In genomic region chr3:160981217-160981938, GRCh38 we compare ENCODE assay signal across 8 cellular contexts.
DNase-seq lines count a peak whose midpoint lies in the region; ATAC-seq, FAIRE-seq and TF ChIP-seq lines count a peak whose summit lies in the region.

No MANE protein-coding gene starts in this region.

- TF ChIP-seq EP300 in HepG2 (IDR thresholded peaks at IDR 0.05; ENCODE audit: low read depth in 2 of 2, low read length in 2 of 2) (no peak), HepG2 (CRISPR knock-in tag; IDR thresholded peaks at IDR 0.05; ENCODE audit: borderline replicate concordance) (no peak)

- intact Hi-C loops in right lobe of liver (cut with DNase I) (no loop called here), HepG2 (cut with micrococcal nuclease; ENCODE audit: unreplicated experiment) (no loop called here), adrenal gland (cut with DNase I) (no loop called here)
- intact Hi-C loops in activated T-helper 2 cell treated with anti-CD3 and anti-CD28 coated beads, Interferon-gamma antibody, Interleukin-2, Interleukin-4, amounts not matched to agents 10 μg/mL and 5 μg/mL and 100 μg/mL, durations not matched to agents 14 hours and 24 hours and 36 hours (cut with micrococcal nuclease) = no loop called here

- H3K9me3 ChIP-seq in right lobe of liver = no peaks in the 10 kb centered on the region
- H3K9me3 ChIP-seq in HepG2 (ENCODE audit: low read length) = peaks cover 17% of the 10 kb centered on the region; the same call in 1 of the 2 replicates
- H3K9me3 ChIP-seq in adrenal gland (replicated peaks in 1 of 3) = no peaks in the 10 kb centered on the region

- no peak overlapping the region for H3K4me3 ChIP-seq in right lobe of liver
- no peak overlapping the region for H3K4me3 ChIP-seq in HepG2 (replicated peaks in 1 of 3; ENCODE audit: insufficient read depth in 1 of 3, low read depth in 2 of 3, low read length in 3 of 3)
- H3K4me3 ChIP-seq in adrenal gland = no peak overlapping the region

- H4K20me1 ChIP-seq in HepG2 (ENCODE audit: insufficient read depth, low read length) = no peaks in the 10 kb centered on the region

- no peak for TF ChIP-seq RAD21 in HepG2 (CRISPR knock-in tag; IDR thresholded peaks at IDR 0.05)

- FAIRE-seq in HepG2 (lab: Jason Lieb, UNC) = no peak

- peak overlapping the region; percentile 6 for H3K4me3 Mint-ChIP-seq in stimulated activated effector memory CD8-positive, alpha-beta T cell treated with anti-CD3 and anti-CD28 coated beads, Interleukin-12 subunit alpha, Interleukin-12 subunit beta, amount 100 ng/mL, for 72 hours
- H3K4me3 Mint-ChIP-seq in activated T-helper 2 cell treated with anti-CD3 and anti-CD28 coated beads, Interferon-gamma antibody, Interleukin-2, Interleukin-4, amounts not matched to agents 10 μg/mL and 5 μg/mL and 100 μg/mL, durations not matched to agents 14 hours and 24 hours and 36 hours (ENCODE audit: low read depth) = no peak overlapping the region

- CTCF ChIA-PET in HepG2 (lab: Yijun Ruan, JAX; ENCODE audit: low intra/inter-chr PET ratio, low total read pairs) = no interaction called here

- H2AFZ ChIP-seq in HepG2 (ENCODE audit: low read length) = no peak overlapping the region

- H3K27me3 Mint-ChIP-seq in activated T-helper 2 cell treated with anti-CD3 and anti-CD28 coated beads, Interferon-gamma antibody, Interleukin-2, Interleukin-4, amounts not matched to agents 10 μg/mL and 5 μg/mL and 100 μg/mL, durations not matched to agents 14 hours and 24 hours and 36 hours (ENCODE audit: low read depth) = no peaks in the 10 kb centered on the region

- H3K36me3 Mint-ChIP-seq in stimulated activated effector memory CD8-positive, alpha-beta T cell treated with anti-CD3 and anti-CD28 coated beads, Interleukin-12 subunit alpha, Interleukin-12 subunit beta, amount 100 ng/mL, for 72 hours = peaks cover 5% of the 10 kb centered on the region
- no peaks in the 10 kb centered on the region for H3K36me3 Mint-ChIP-seq in activated T-helper 2 cell treated with anti-CD3 and anti-CD28 coated beads, Interferon-gamma antibody, Interleukin-2, Interleukin-4, amounts not matched to agents 10 μg/mL and 5 μg/mL and 100 μg/mL, durations not matched to agents 14 hours and 24 hours and 36 hours (ENCODE audit: low read depth)

- H3K4me1 ChIP-seq in right lobe of liver = no peaks in the 10 kb centered on the region
- no peaks in the 10 kb centered on the region for H3K4me1 ChIP-seq in HepG2 (ENCODE audit: insufficient read depth, low read length)
- H3K4me1 ChIP-seq in adrenal gland (replicated peaks in 1 of 2) = peaks cover 0 to 6% of the 10 kb centered on the region in 2 donors

- TF ChIP-seq POLR2A in right lobe of liver (IDR thresholded peaks at IDR 0.05) = no peak
- TF ChIP-seq POLR2A in HepG2 (IDR thresholded peaks at IDR 0.05; ENCODE audit: insufficient read depth in 1 of 2, low read depth in 2 of 2, low read length in 2 of 2) = no peak
- no peak for TF ChIP-seq POLR2A in adrenal gland (IDR thresholded peaks at IDR 0.05)
- TF ChIP-seq POLR2A in erythroblast (IDR thresholded peaks at IDR 0.05; ENCODE audit: low read length) = no peak

- H3K27me3 ChIP-seq in right lobe of liver (no peaks in the 10 kb centered on the region), HepG2 (ENCODE audit: control insufficient read depth in 1 of 2, insufficient read depth in 2 of 2, low read length in 2 of 2) (no peaks in the 10 kb centered on the region), adrenal gland (no peaks in the 10 kb centered on the region)

- no peak for DNase-seq in right lobe of liver
- no peak for DNase-seq in HepG2 (ENCODE audit: low spot score)
- peak; percentile 8 to 57 (median 39) for DNase-seq in adrenal gland
- no peak for DNase-seq in stimulated activated effector memory CD8-positive, alpha-beta T cell treated with anti-CD3 and anti-CD28 coated beads, Interleukin-12 subunit alpha, Interleukin-12 subunit beta, amount 100 ng/mL, for 72 hours (ENCODE audit: low spot score in 2 of 2)
- DNase-seq in NCI-H2227 (lab: John Stamatoyannopoulos, UW; ENCODE audit: unreplicated experiment) = no peak
- DNase-seq in activated T-helper 2 cell treated with anti-CD3 and anti-CD28 coated beads, Interferon-gamma antibody, Interleukin-2, Interleukin-4, amounts not matched to agents 10 μg/mL and 5 μg/mL and 100 μg/mL, durations not matched to agents 14 hours and 24 hours and 36 hours (ENCODE audit: low spot score) = no peak
- DNase-seq in erythroblast (lab: John Stamatoyannopoulos, UW) = no peak

- no peaks in the 10 kb centered on the region for H3K79me2 ChIP-seq in HepG2 (ENCODE audit: insufficient read depth, low read length)

- no peak overlapping the region for H3K27ac Mint-ChIP-seq in stimulated activated effector memory CD8-positive, alpha-beta T cell treated with anti-CD3 and anti-CD28 coated beads, Interleukin-12 subunit alpha, Interleukin-12 subunit beta, amount 100 ng/mL, for 72 hours
- no peak overlapping the region for H3K27ac Mint-ChIP-seq in activated T-helper 2 cell treated with anti-CD3 and anti-CD28 coated beads, Interferon-gamma antibody, Interleukin-2, Interleukin-4, amounts not matched to agents 10 μg/mL and 5 μg/mL and 100 μg/mL, durations not matched to agents 14 hours and 24 hours and 36 hours

- peaks cover 7% of the 10 kb centered on the region for H3K4me1 Mint-ChIP-seq in stimulated activated effector memory CD8-positive, alpha-beta T cell treated with anti-CD3 and anti-CD28 coated beads, Interleukin-12 subunit alpha, Interleukin-12 subunit beta, amount 100 ng/mL, for 72 hours
- peaks cover 3% of the 10 kb centered on the region for H3K4me1 Mint-ChIP-seq in activated T-helper 2 cell treated with anti-CD3 and anti-CD28 coated beads, Interferon-gamma antibody, Interleukin-2, Interleukin-4, amounts not matched to agents 10 μg/mL and 5 μg/mL and 100 μg/mL, durations not matched to agents 14 hours and 24 hours and 36 hours (ENCODE audit: low read depth)

- in situ Hi-C loops in HepG2 (cut with HindIII; ENCODE audit: extremely low pct_ligation_motif_present, low pct_unique_long_range_greater_than_20kb) = no loop called here

- POLR2A ChIA-PET in HepG2 (lab: Yijun Ruan, JAX) = no interaction called here

- H3K36me3 ChIP-seq in right lobe of liver (no peaks in the 10 kb centered on the region), HepG2 (replicated peaks in 1 of 2; ENCODE audit: control insufficient read depth in 1 of 2, insufficient read depth in 2 of 2, low read length in 2 of 2) (no peaks in the 10 kb centered on the region), adrenal gland (replicated peaks in 1 of 2) (no peaks in the 10 kb centered on the region)

- 82% methylated on average over 3 of the region's 3 CpGs for WGBS in right lobe of liver (ENCODE audit: insufficient coverage, low coverage, low lambda C conversion rate, missing lambda C conversion rate)
- WGBS in HepG2 (ENCODE audit: low lambda C conversion rate) = 29% methylated on average over 3 of the region's 3 CpGs
- 90 to 94% (median 92%) methylated on average over 3 of the region's 3 CpGs for WGBS in adrenal gland, 4 donors

- H3K9ac ChIP-seq in HepG2 (ENCODE audit: insufficient read depth, low read depth, low read length) = no peak overlapping the region

- no peak overlapping the region for H3K4me2 ChIP-seq in HepG2 (ENCODE audit: low read depth, low read length)

- no peak overlapping the region for H3K27ac ChIP-seq in right lobe of liver
- H3K27ac ChIP-seq in HepG2 (ENCODE audit: extremely low read length, insufficient read depth, low read length) = no peak overlapping the region
- H3K27ac ChIP-seq in adrenal gland = peak overlapping the region in 2 of 5 donors; percentile 21 to 25

- TF ChIP-seq CTCF in right lobe of liver (IDR thresholded peaks at IDR 0.05) (no peak), HepG2 (CRISPR knock-in tag; IDR thresholded peaks at IDR 0.05) (no peak), adrenal gland (IDR thresholded peaks at IDR 0.05) (no peak)

- ATAC-seq in right lobe of liver (peak; percentile 46 to 73 (median 62)), HepG2 (no peak), HG03139 (IDR thresholded peaks at IDR 0.05; ENCODE audit: unreplicated experiment) (peak; percentile 84)
- ATAC-seq in stimulated activated effector memory CD8-positive, alpha-beta T cell treated with anti-CD3 and anti-CD28 coated beads, Interleukin-12 subunit alpha, Interleukin-12 subunit beta, amount 100 ng/mL, for 72 hours = peak; percentile 96

- BruUV-seq in HepG2 (replicated peaks; lab: Mats Ljungman, UMichigan) = no TSS peak

- H3K9me3 Mint-ChIP-seq in stimulated activated effector memory CD8-positive, alpha-beta T cell treated with anti-CD3 and anti-CD28 coated beads, Interleukin-12 subunit alpha, Interleukin-12 subunit beta, amount 100 ng/mL, for 72 hours = peaks cover 18% of the 10 kb centered on the region
- H3K9me3 Mint-ChIP-seq in activated T-helper 2 cell treated with anti-CD3 and anti-CD28 coated beads, Interferon-gamma antibody, Interleukin-2, Interleukin-4, amounts not matched to agents 10 μg/mL and 5 μg/mL and 100 μg/mL, durations not matched to agents 14 hours and 24 hours and 36 hours = peaks cover 6% of the 10 kb centered on the region

TF ChIP-seq in HepG2, 621 proteins besides CTCF, POLR2A, EP300 and RAD21 (continues in another document):
- no peak for TF ChIP-seq POLR2AphosphoS5 (IDR thresholded peaks at IDR 0.05; ENCODE audit: low read depth, low read length)
- no peak for TF ChIP-seq CREB3 (CRISPR knock-in tag; IDR thresholded peaks at IDR 0.05)
- TF ChIP-seq KMT2B (CRISPR knock-in tag; IDR thresholded peaks at IDR 0.05) = no peak
- TF ChIP-seq JDP2 (CRISPR knock-in tag; IDR thresholded peaks at IDR 0.05; ENCODE audit: borderline replicate concordance) = no peak
- no peak for TF ChIP-seq ZNF674 (CRISPR knock-in tag; IDR thresholded peaks at IDR 0.05; ENCODE audit: low read depth)
- no peak for TF ChIP-seq ZNF749 (CRISPR knock-in tag; IDR thresholded peaks at IDR 0.05; ENCODE audit: borderline replicate concordance)
- TF ChIP-seq GABPA (IDR thresholded peaks at IDR 0.05; ENCODE audit: low read depth, low read length) = no peak
- TF ChIP-seq GABPA (CRISPR knock-in tag; IDR thresholded peaks at IDR 0.05; ENCODE audit: low read depth) = no peak
- TF ChIP-seq SMARCC2 (IDR thresholded peaks at IDR 0.05) = no peak

Comparison
In these comparisons a context has a peak if more than half of its experiments do, and no peak if none do; other contexts are left out.
1. DNase-seq: peak in adrenal gland (7 of 7); none in right lobe of liver (0 of 3), HepG2 (single experiment), stimulated activated effector memory CD8-positive, alpha-beta T cell treated with anti-CD3 and anti-CD28 coated beads, Interleukin-12 subunit alpha, Interleukin-12 subunit beta, amount 100 ng/mL, for 72 hours (0 of 2), NCI-H2227 (single experiment), activated T-helper 2 cell treated with anti-CD3 and anti-CD28 coated beads, Interferon-gamma antibody, Interleukin-2, Interleukin-4, amounts not matched to agents 10 μg/mL and 5 μg/mL and 100 μg/mL, durations not matched to agents 14 hours and 24 hours and 36 hours (single experiment) and erythroblast (0 of 2).